ENCODE assay signal across 17 cellular contexts in genomic region chr7:28581351-28581750, GRCh38.
DNase-seq lines count a peak whose midpoint lies in the region; TF ChIP-seq lines count a peak whose summit lies in the region.
"Had no signal": no experiment of that assay in that cellular context is flagged by ENCODE, and none has a peak within 500 bp of the region (broad histone marks: within the 10 kb centered on the region; RNA-seq: fewer than 3 reads in every experiment).

No MANE protein-coding gene starts in this region.

- TF ChIP-seq CTCF in epithelial cell of esophagus (IDR thresholded peaks at IDR 0.05; ENCODE audit: insufficient read depth, low read depth, low read length, missing control alignments) = no peak

- in situ Hi-C loops in SK-MEL-5 (cut with HindIII; ENCODE audit: low pct_unique_long_range_greater_than_20kb, low sequenced_read_pairs) = no loop called here

- intact Hi-C loops in activated T-helper 1 cell treated with anti-CD3 and anti-CD28 coated beads, Interleukin-12 subunit alpha, Interleukin-12 subunit beta, Interleukin-2, Interleukin-4 antibody, amounts not matched to agents 30 ng/mL and 10 ng/mL and 1 ng/mL, durations not matched to agents 14 hours and 24 hours and 36 hours (cut with micrococcal nuclease) = no loop called here

- no peaks in the 10 kb centered on the region for H3K4me1 Mint-ChIP-seq in activated T-helper 1 cell treated with anti-CD3 and anti-CD28 coated beads, Interleukin-12 subunit alpha, Interleukin-12 subunit beta, Interleukin-2, Interleukin-4 antibody, amounts not matched to agents 30 ng/mL and 10 ng/mL and 1 ng/mL, durations not matched to agents 14 hours and 24 hours and 36 hours (ENCODE audit: low read depth)

- DNase-seq in DMS79 (lab: John Stamatoyannopoulos, UW) (peak; percentile 16), Daoy (ENCODE audit: low read depth) (peak; percentile 49), SK-MEL-5 (ENCODE audit: low read depth, low spot score) (peak; percentile 38), epithelial cell of esophagus (ENCODE audit: low read depth) (peak; percentile 38), SIG-M5 (lab: John Stamatoyannopoulos, UW) (no peak), DMS53 (lab: John Stamatoyannopoulos, UW) (no peak)
- no peak for DNase-seq in activated T-helper 1 cell treated with anti-CD3 and anti-CD28 coated beads, Interleukin-12 subunit alpha, Interleukin-12 subunit beta, Interleukin-2, Interleukin-4 antibody, amounts not matched to agents 30 ng/mL and 10 ng/mL and 1 ng/mL, durations not matched to agents 14 hours and 24 hours and 36 hours (ENCODE audit: low spot score)
- no peak for DNase-seq in activated CD4-positive, CD25-positive, alpha-beta regulatory T cell (lab: John Stamatoyannopoulos, UW)
- DNase-seq: ACHN, GF-D8, GOT3, KBM-7, NCI-H187, NCI-H2107, NCI-H446, SK-N-SH had no signal

- no peak overlapping the region for H3K4me3 Mint-ChIP-seq in activated T-helper 1 cell treated with anti-CD3 and anti-CD28 coated beads, Interleukin-12 subunit alpha, Interleukin-12 subunit beta, Interleukin-2, Interleukin-4 antibody, amounts not matched to agents 30 ng/mL and 10 ng/mL and 1 ng/mL, durations not matched to agents 14 hours and 24 hours and 36 hours
- H3K4me3 Mint-ChIP-seq: CD14-positive monocyte had no signal

- H3K9me3 Mint-ChIP-seq in activated T-helper 1 cell treated with anti-CD3 and anti-CD28 coated beads, Interleukin-12 subunit alpha, Interleukin-12 subunit beta, Interleukin-2, Interleukin-4 antibody, amounts not matched to agents 30 ng/mL and 10 ng/mL and 1 ng/mL, durations not matched to agents 14 hours and 24 hours and 36 hours = no peaks in the 10 kb centered on the region

- H3K36me3 Mint-ChIP-seq in activated T-helper 1 cell treated with anti-CD3 and anti-CD28 coated beads, Interleukin-12 subunit alpha, Interleukin-12 subunit beta, Interleukin-2, Interleukin-4 antibody, amounts not matched to agents 30 ng/mL and 10 ng/mL and 1 ng/mL, durations not matched to agents 14 hours and 24 hours and 36 hours (ENCODE audit: low read depth) = no peaks in the 10 kb centered on the region
- H3K36me3 Mint-ChIP-seq: CD14-positive monocyte had no signal

- H3K27ac Mint-ChIP-seq in activated T-helper 1 cell treated with anti-CD3 and anti-CD28 coated beads, Interleukin-12 subunit alpha, Interleukin-12 subunit beta, Interleukin-2, Interleukin-4 antibody, amounts not matched to agents 30 ng/mL and 10 ng/mL and 1 ng/mL, durations not matched to agents 14 hours and 24 hours and 36 hours = no peak overlapping the region
- H3K27ac Mint-ChIP-seq: CD14-positive monocyte had no signal

- H3K27me3 Mint-ChIP-seq in activated T-helper 1 cell treated with anti-CD3 and anti-CD28 coated beads, Interleukin-12 subunit alpha, Interleukin-12 subunit beta, Interleukin-2, Interleukin-4 antibody, amounts not matched to agents 30 ng/mL and 10 ng/mL and 1 ng/mL, durations not matched to agents 14 hours and 24 hours and 36 hours (ENCODE audit: insufficient read depth) = peaks cover 3% of the 10 kb centered on the region

- no peak overlapping the region for H3K4me3 ChIP-seq in epithelial cell of esophagus (ENCODE audit: low read length)

Comparison
In these comparisons a context has a peak if more than half of its experiments do, and no peak if none do; other contexts are left out.
1. DNase-seq: peak in DMS79 (single experiment), Daoy (single experiment), SK-MEL-5 (single experiment) and epithelial cell of esophagus (single experiment); none in SIG-M5 (single experiment), activated T-helper 1 cell treated with anti-CD3 and anti-CD28 coated beads, Interleukin-12 subunit alpha, Interleukin-12 subunit beta, Interleukin-2, Interleukin-4 antibody, amounts not matched to agents 30 ng/mL and 10 ng/mL and 1 ng/mL, durations not matched to agents 14 hours and 24 hours and 36 hours (single experiment), activated CD4-positive, CD25-positive, alpha-beta regulatory T cell (0 of 4) and DMS53 (single experiment).